1 cellular context compared by ENCODE assay signal in genomic region chr12:24814379-24815086, GRCh38.
TF ChIP-seq lines count a peak whose summit lies in the region.

No MANE protein-coding gene starts in this region.

TF ChIP-seq in WTC11, 78 proteins besides CTCF, POLR2A, EP300 and RAD21 (continued from another document):
- TF ChIP-seq, protein P1, sequence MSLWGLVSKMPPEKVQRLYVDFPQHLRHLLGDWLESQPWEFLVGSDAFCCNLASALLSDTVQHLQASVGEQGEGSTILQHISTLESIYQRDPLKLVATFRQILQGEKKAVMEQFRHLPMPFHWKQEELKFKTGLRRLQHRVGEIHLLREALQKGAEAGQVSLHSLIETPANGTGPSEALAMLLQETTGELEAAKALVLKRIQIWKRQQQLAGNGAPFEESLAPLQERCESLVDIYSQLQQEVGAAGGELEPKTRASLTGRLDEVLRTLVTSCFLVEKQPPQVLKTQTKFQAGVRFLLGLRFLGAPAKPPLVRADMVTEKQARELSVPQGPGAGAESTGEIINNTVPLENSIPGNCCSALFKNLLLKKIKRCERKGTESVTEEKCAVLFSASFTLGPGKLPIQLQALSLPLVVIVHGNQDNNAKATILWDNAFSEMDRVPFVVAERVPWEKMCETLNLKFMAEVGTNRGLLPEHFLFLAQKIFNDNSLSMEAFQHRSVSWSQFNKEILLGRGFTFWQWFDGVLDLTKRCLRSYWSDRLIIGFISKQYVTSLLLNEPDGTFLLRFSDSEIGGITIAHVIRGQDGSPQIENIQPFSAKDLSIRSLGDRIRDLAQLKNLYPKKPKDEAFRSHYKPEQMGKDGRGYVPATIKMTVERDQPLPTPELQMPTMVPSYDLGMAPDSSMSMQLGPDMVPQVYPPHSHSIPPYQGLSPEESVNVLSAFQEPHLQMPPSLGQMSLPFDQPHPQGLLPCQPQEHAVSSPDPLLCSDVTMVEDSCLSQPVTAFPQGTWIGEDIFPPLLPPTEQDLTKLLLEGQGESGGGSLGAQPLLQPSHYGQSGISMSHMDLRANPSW (CRISPR knock-in tag; conservative IDR thresholded peaks at IDR 0.05; ENCODE audit: low read depth): no peak
- no peak for TF ChIP-seq TEAD4 (CRISPR knock-in tag; IDR thresholded peaks at IDR 0.05)
- TF ChIP-seq ZBTB43 (CRISPR knock-in tag; IDR thresholded peaks at IDR 0.05): no peak
- TF ChIP-seq ELF4 (CRISPR knock-in tag; IDR thresholded peaks at IDR 0.05; ENCODE audit: low read depth): no peak
- TF ChIP-seq, protein P2, sequence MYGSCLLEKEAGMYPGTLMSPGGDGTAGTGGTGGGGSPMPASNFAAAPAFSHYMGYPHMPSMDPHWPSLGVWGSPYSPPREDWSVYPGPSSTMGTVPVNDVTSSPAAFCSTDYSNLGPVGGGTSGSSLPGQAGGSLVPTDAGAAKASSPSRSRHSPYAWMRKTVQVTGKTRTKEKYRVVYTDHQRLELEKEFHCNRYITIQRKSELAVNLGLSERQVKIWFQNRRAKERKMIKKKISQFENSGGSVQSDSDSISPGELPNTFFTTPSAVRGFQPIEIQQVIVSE (CRISPR knock-in tag; IDR thresholded peaks at IDR 0.05; ENCODE audit: borderline replicate concordance): no peak
- TF ChIP-seq, protein P3, sequence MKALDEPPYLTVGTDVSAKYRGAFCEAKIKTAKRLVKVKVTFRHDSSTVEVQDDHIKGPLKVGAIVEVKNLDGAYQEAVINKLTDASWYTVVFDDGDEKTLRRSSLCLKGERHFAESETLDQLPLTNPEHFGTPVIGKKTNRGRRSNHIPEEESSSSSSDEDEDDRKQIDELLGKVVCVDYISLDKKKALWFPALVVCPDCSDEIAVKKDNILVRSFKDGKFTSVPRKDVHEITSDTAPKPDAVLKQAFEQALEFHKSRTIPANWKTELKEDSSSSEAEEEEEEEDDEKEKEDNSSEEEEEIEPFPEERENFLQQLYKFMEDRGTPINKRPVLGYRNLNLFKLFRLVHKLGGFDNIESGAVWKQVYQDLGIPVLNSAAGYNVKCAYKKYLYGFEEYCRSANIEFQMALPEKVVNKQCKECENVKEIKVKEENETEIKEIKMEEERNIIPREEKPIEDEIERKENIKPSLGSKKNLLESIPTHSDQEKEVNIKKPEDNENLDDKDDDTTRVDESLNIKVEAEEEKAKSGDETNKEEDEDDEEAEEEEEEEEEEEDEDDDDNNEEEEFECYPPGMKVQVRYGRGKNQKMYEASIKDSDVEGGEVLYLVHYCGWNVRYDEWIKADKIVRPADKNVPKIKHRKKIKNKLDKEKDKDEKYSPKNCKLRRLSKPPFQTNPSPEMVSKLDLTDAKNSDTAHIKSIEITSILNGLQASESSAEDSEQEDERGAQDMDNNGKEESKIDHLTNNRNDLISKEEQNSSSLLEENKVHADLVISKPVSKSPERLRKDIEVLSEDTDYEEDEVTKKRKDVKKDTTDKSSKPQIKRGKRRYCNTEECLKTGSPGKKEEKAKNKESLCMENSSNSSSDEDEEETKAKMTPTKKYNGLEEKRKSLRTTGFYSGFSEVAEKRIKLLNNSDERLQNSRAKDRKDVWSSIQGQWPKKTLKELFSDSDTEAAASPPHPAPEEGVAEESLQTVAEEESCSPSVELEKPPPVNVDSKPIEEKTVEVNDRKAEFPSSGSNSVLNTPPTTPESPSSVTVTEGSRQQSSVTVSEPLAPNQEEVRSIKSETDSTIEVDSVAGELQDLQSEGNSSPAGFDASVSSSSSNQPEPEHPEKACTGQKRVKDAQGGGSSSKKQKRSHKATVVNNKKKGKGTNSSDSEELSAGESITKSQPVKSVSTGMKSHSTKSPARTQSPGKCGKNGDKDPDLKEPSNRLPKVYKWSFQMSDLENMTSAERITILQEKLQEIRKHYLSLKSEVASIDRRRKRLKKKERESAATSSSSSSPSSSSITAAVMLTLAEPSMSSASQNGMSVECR (CRISPR knock-in tag; IDR thresholded peaks at IDR 0.05; ENCODE audit: borderline replicate concordance): no peak
- no peak for TF ChIP-seq EMX1 (CRISPR knock-in tag; IDR thresholded peaks at IDR 0.05)
- TF ChIP-seq, protein P4, sequence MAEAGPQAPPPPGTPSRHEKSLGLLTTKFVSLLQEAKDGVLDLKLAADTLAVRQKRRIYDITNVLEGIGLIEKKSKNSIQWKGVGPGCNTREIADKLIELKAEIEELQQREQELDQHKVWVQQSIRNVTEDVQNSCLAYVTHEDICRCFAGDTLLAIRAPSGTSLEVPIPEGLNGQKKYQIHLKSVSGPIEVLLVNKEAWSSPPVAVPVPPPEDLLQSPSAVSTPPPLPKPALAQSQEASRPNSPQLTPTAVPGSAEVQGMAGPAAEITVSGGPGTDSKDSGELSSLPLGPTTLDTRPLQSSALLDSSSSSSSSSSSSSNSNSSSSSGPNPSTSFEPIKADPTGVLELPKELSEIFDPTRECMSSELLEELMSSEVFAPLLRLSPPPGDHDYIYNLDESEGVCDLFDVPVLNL (CRISPR knock-in tag; IDR thresholded peaks at IDR 0.05; ENCODE audit: borderline replicate concordance, low read depth): no peak
- no peak for TF ChIP-seq ZNF416 (CRISPR knock-in tag; IDR thresholded peaks at IDR 0.05)
TF ChIP-seq in WTC11: peak in this region for 0.
